Comparison of ENCODE assay signal across 13 cellular contexts in genomic region chr14:34368115-34368970, GRCh38.
DNase-seq lines count a peak whose midpoint lies in the region; ATAC-seq and TF ChIP-seq lines count a peak whose summit lies in the region.
"Had no signal": no experiment of that assay in that cellular context is flagged by ENCODE, and none has a peak within 500 bp of the region (broad histone marks: within the 10 kb centered on the region; RNA-seq: fewer than 3 reads in every experiment).

No MANE protein-coding gene starts in this region.

- no peak overlapping the region for H2AFZ ChIP-seq in IMR-90 (replicated peaks; ENCODE audit: low read length, poor library complexity)

- H2AK5ac ChIP-seq in IMR-90 (ENCODE audit: low read depth, low read length), result no peak overlapping the region

- H3K9me3 ChIP-seq in IMR-90 (ENCODE audit: control insufficient read depth, insufficient read depth, low read length), result no peaks in the 10 kb centered on the region
- H3K9me3 ChIP-seq in SK-N-MC (ENCODE audit: low read depth, low read length), result no peaks in the 10 kb centered on the region
- H3K9me3 ChIP-seq in subcutaneous abdominal adipose tissue (ENCODE audit: control insufficient read depth in 5 of 5, low read length in 5 of 5), result no peaks in the 10 kb centered on the region
- H3K9me3 ChIP-seq: thoracic aorta had no signal

- H3K4me3 Mint-ChIP-seq in activated T-cell treated with anti-CD3 and anti-CD28 coated beads, Interleukin-2, amount 50 U/mL, for 72 hours, result no peak overlapping the region
- H3K4me3 Mint-ChIP-seq: neural crest cell had no signal

- no peaks in the 10 kb centered on the region for H3K79me1 ChIP-seq in IMR-90 (ENCODE audit: low read depth in 1 of 2, low read length in 2 of 2)

- H4K20me1 ChIP-seq in IMR-90 (ENCODE audit: insufficient read depth, low read length), result no peaks in the 10 kb centered on the region

- no peaks in the 10 kb centered on the region for H3K4me1 Mint-ChIP-seq in activated T-cell treated with anti-CD3 and anti-CD28 coated beads, Interleukin-2, amount 50 U/mL, for 72 hours (ENCODE audit: low read depth)
- H3K4me1 Mint-ChIP-seq: neural crest cell had no signal

- no peak overlapping the region for H3K56ac ChIP-seq in IMR-90 (ENCODE audit: extremely low read depth, insufficient read depth, low read length)

- H3K27ac ChIP-seq in IMR-90 (ENCODE audit: insufficient read depth, low read length), result peak overlapping the region; percentile 76; the same call in 1 of the 2 replicates
- peak overlapping the region; percentile 85 for H3K27ac ChIP-seq in SK-N-MC
- H3K27ac ChIP-seq in subcutaneous abdominal adipose tissue (ENCODE audit: low read depth, low read length), result peak overlapping the region; percentile 16
- H3K27ac ChIP-seq: thoracic aorta had no signal

- H4K5ac ChIP-seq in IMR-90 (ENCODE audit: low read depth, low read length), result peak overlapping the region; percentile 26; the same call in 1 of the 2 replicates

- intact Hi-C loops in IMR-90 (cut with micrococcal nuclease), result loop anchor here (5.0 to 10.0 kb wide), 2 partner anchors 126 to 169 kb away; partner anchors contain the start of gene EAPP

- H2BK120ac ChIP-seq in IMR-90 (ENCODE audit: low read depth, low read length), result no peak overlapping the region

- no peak overlapping the region for H2BK20ac ChIP-seq in IMR-90 (ENCODE audit: low read depth, low read length)

- H3K9ac ChIP-seq in IMR-90 (ENCODE audit: low read depth, low read length) (no peak overlapping the region), SK-N-MC (ENCODE audit: insufficient read length) (no peak overlapping the region), subcutaneous abdominal adipose tissue (ENCODE audit: low read length in 5 of 5) (no peak overlapping the region)

- H3K36me3 Mint-ChIP-seq in activated T-cell treated with anti-CD3 and anti-CD28 coated beads, Interleukin-2, amount 50 U/mL, for 72 hours (ENCODE audit: insufficient read depth in 2 of 2), result no peaks in the 10 kb centered on the region

- in situ Hi-C loops in IMR-90 (cut with MboI; ENCODE audit: low sequenced_read_pairs), result no loop called here
- in situ Hi-C loops in ACHN (cut with HindIII; ENCODE audit: low pct_ligation_motif_present, low pct_unique_long_range_greater_than_20kb, low sequenced_read_pairs), result no loop called here

- POLR2A ChIA-PET in IMR-90 (lab: Charles Lee; ENCODE audit: unreplicated experiment), result no interaction called here

- peaks cover 12% of the 10 kb centered on the region for H3K27me3 Mint-ChIP-seq in activated T-cell treated with anti-CD3 and anti-CD28 coated beads, Interleukin-2, amount 50 U/mL, for 72 hours (ENCODE audit: low read depth)

- TF ChIP-seq CTCF in IMR-90 (conservative IDR thresholded peaks at IDR 0.05; ENCODE audit: low read depth, low read length) (no peak), fibroblast of pulmonary artery (IDR thresholded peaks at IDR 0.05; ENCODE audit: low read length, missing control alignments) (no peak)

- H3K9me1 ChIP-seq in IMR-90 (ENCODE audit: insufficient read depth, low read length), result no peaks in the 10 kb centered on the region

- H3K4me3 ChIP-seq in IMR-90 (ENCODE audit: insufficient read depth, low read depth, low read length) (no peak overlapping the region), SK-N-MC (peak overlapping the region; percentile 16; the same call in 1 of the 2 replicates), fibroblast of pulmonary artery (replicated peaks; ENCODE audit: low read depth, low read length) (no peak overlapping the region), subcutaneous abdominal adipose tissue (ENCODE audit: low read depth in 1 of 5, low read length in 5 of 5) (no peak overlapping the region)
- H3K4me3 ChIP-seq: thoracic aorta had no signal

- BruUV-seq in IMR-90 (replicated peaks; lab: Mats Ljungman, UMichigan), result no TSS peak

- H4K91ac ChIP-seq in IMR-90 (ENCODE audit: insufficient read depth, low read depth, low read length), result no peak overlapping the region

- H3K4me1 ChIP-seq in IMR-90 (ENCODE audit: control insufficient read depth, insufficient read depth, low read length) (peaks cover 6% of the 10 kb centered on the region; the same call in 1 of the 2 replicates), subcutaneous abdominal adipose tissue (ENCODE audit: control insufficient read depth in 5 of 5, insufficient read depth in 5 of 5, low read length in 5 of 5) (peaks cover 0 to 22% (median 16%) of the 10 kb centered on the region in 5 donors)

- H3K14ac ChIP-seq in IMR-90 (replicated peaks; ENCODE audit: low read depth, low read length), result no peak overlapping the region

- H3K27me3 ChIP-seq in IMR-90 (ENCODE audit: control insufficient read depth, insufficient read depth, low read length), result peaks cover 6% of the 10 kb centered on the region
- H3K27me3 ChIP-seq in subcutaneous abdominal adipose tissue (ENCODE audit: control insufficient read depth in 5 of 5, insufficient read depth in 4 of 5, low read length in 5 of 5), result no peaks in the 10 kb centered on the region

- no peak overlapping the region for H3K23ac ChIP-seq in IMR-90 (ENCODE audit: low read depth, low read length)

- H2BK15ac ChIP-seq in IMR-90 (ENCODE audit: low read depth, low read length), result no peak overlapping the region

- no peak overlapping the region for H4K8ac ChIP-seq in IMR-90 (ENCODE audit: low read depth in 2 of 2, low read length in 2 of 2)

- no peak overlapping the region for H2AK9ac ChIP-seq in IMR-90 (replicated peaks; ENCODE audit: low read depth, low read length, poor library complexity)

- H3K4ac ChIP-seq in IMR-90 (ENCODE audit: low read depth, low read length), result no peak overlapping the region

- H3K18ac ChIP-seq in IMR-90 (ENCODE audit: low read depth, low read length), result peak overlapping the region; percentile 63; the same call in 1 of the 2 replicates

- H3K4me2 ChIP-seq in IMR-90 (ENCODE audit: low read depth, low read length), result peak overlapping the region; percentile 36; the same call in 1 of the 2 replicates

- no peak overlapping the region for H2BK5ac ChIP-seq in IMR-90 (ENCODE audit: low read depth, low read length, poor library complexity, severe bottlenecking)

- WGBS in IMR-90 (ENCODE audit: extremely low coverage in 2 of 2, insufficient read length in 1 of 2), 2 experiments, result 67% methylated on average over 1 of the region's 8 CpGs; no CpG with 5 or more reads in 1 of the 2 experiments

- ATAC-seq in IMR-90 (ENCODE audit: low read depth) (peak; percentile 65), GM19463 (IDR thresholded peaks at IDR 0.05; ENCODE audit: unreplicated experiment) (no peak)
- ATAC-seq in activated T-cell treated with anti-CD3 and anti-CD28 coated beads, Interleukin-2, amount 50 U/mL, for 72 hours (replicated peaks in 1 of 2), result no peak

- TF ChIP-seq RAD21 in IMR-90 (IDR thresholded peaks at IDR 0.05; ENCODE audit: low read length), result no peak

- no peak overlapping the region for H3K27ac Mint-ChIP-seq in activated T-cell treated with anti-CD3 and anti-CD28 coated beads, Interleukin-2, amount 50 U/mL, for 72 hours

- TF ChIP-seq POLR2A in IMR-90 (IDR thresholded peaks at IDR 0.05; ENCODE audit: low read depth, low read length), result no peak

- H3K36me3 ChIP-seq in IMR-90 (ENCODE audit: control insufficient read depth, insufficient read depth, low read length) (no peaks in the 10 kb centered on the region), SK-N-MC (ENCODE audit: insufficient read depth, low read length) (no peaks in the 10 kb centered on the region), subcutaneous abdominal adipose tissue (ENCODE audit: control insufficient read depth in 5 of 5, insufficient read depth in 5 of 5, low read length in 5 of 5) (no peaks in the 10 kb centered on the region)
- H3K36me3 ChIP-seq: thoracic aorta had no signal

- CTCF ChIA-PET in IMR-90 (lab: Yijun Ruan, JAX), result no interaction called here

- dilution Hi-C loops in IMR-90 (cut with HindIII; ENCODE audit: low sequenced_read_pairs, unreplicated experiment), result no loop called here

- DNase-seq in IMR-90 (peak; percentile 10), SK-N-MC (ENCODE audit: low read depth, low spot score) (peak; percentile 80), fibroblast of pulmonary artery (ENCODE audit: low read depth) (peak; percentile 82), ACHN (no peak), NCI-H446 (lab: John Stamatoyannopoulos, UW) (no peak)
- DNase-seq in activated T-cell treated with anti-CD3 and anti-CD28 coated beads, Interleukin-2, amount 50 U/mL, for 72 hours, result no peak
- DNase-seq: activated T-cell treated with anti-CD3 and anti-CD28 coated beads for 4 hours; cerebellar nuclear complex; stimulated activated CD4-positive, alpha-beta T cell treated with anti-CD3 and anti-CD28 coated beads, Interleukin-4, amount 100 ng/mL, for 1 hour had no signal

- H3K9me3 Mint-ChIP-seq in activated T-cell treated with anti-CD3 and anti-CD28 coated beads, Interleukin-2, amount 50 U/mL, for 72 hours, result no peaks in the 10 kb centered on the region
- H3K9me3 Mint-ChIP-seq: neural crest cell had no signal

TF ChIP-seq in IMR-90, 13 proteins besides CTCF, POLR2A, EP300 and RAD21:
- TF ChIP-seq MAZ (IDR thresholded peaks at IDR 0.05; ENCODE audit: borderline replicate concordance, low read depth, low read length) (no peak), SMC3 (IDR thresholded peaks at IDR 0.05; ENCODE audit: low read depth, low read length) (no peak), NFE2L2 (IDR thresholded peaks at IDR 0.05; ENCODE audit: low read depth, low read length) (peak; percentile 26; the same call in 1 of the 2 replicates), CEBPB (IDR thresholded peaks at IDR 0.05; ENCODE audit: low read depth, low read length) (peak; percentile 48)

Comparison
In these comparisons a context has a peak if more than half of its experiments do, and no peak if none do; other contexts are left out.
1. DNase-seq: peak in IMR-90 (single experiment), SK-N-MC (single experiment) and fibroblast of pulmonary artery (single experiment); none in activated T-cell treated with anti-CD3 and anti-CD28 coated beads, Interleukin-2, amount 50 U/mL, for 72 hours (0 of 2), ACHN (single experiment) and NCI-H446 (0 of 2).
2. H3K27ac ChIP-seq: peak in every context shown above with its lines; median percentile 85 in SK-N-MC; 76 in IMR-90; 16 in subcutaneous abdominal adipose tissue.